In the genomic region with DNA sequence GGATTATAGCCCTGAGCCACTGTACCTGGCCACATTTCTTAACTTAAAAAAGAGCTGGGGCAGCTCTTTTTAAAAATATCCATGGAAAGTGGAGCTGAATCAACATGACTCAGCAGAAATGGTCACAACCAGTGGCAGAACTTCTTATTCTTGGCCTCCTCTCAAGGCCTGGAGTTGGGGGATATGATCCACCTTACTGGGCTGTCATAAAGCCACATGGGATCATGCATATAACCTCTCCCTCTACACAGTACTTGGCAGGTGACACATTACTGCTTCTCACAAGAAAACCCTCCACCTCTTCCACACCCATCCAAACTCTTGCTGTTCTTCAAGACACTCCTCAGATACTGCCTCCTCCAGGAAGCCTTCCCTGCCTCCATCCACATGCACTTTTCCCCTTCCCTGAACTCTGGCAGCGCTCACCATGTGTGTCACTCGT, we compare ENCODE assay signal across 16 cellular contexts.
DNase-seq lines count a peak whose midpoint lies in the region; ATAC-seq, FAIRE-seq and TF ChIP-seq lines count a peak whose summit lies in the region.
"Had no signal": no experiment of that assay in that cellular context is flagged by ENCODE, and none has a peak within 500 bp of the region (broad histone marks: within the 10 kb centered on the region; RNA-seq: fewer than 3 reads in every experiment).

No MANE protein-coding gene starts in this region.

- no peak overlapping the region for H2AFZ ChIP-seq in astrocyte (ENCODE audit: low read depth, low read length)
- no peak overlapping the region for H2AFZ ChIP-seq in hepatocyte
- H2AFZ ChIP-seq: parathyroid adenoma had no signal

- H3K36me3 ChIP-seq in astrocyte (ENCODE audit: insufficient read depth, low read length) (no peaks in the 10 kb centered on the region), hepatocyte (replicated peaks; ENCODE audit: insufficient read depth, low read depth) (no peaks in the 10 kb centered on the region), upper lobe of left lung (no peaks in the 10 kb centered on the region)
- no peaks in the 10 kb centered on the region for H3K36me3 ChIP-seq in effector memory CD4-positive, alpha-beta T cell (ENCODE audit: control insufficient read depth, insufficient read depth, low read length)
- H3K36me3 ChIP-seq: BE2C, esophagus squamous epithelium, uterus had no signal

- no peak for TF ChIP-seq EP300 in A549 (IDR thresholded peaks at IDR 0.05)
- no peak for TF ChIP-seq EP300 in upper lobe of left lung (IDR thresholded peaks at IDR 0.05)

- no peak for TF ChIP-seq CTCF in A549 (IDR thresholded peaks at IDR 0.05)
- no peak for TF ChIP-seq CTCF in astrocyte (IDR thresholded peaks at IDR 0.05; ENCODE audit: insufficient read depth, low read depth, low read length)
- TF ChIP-seq CTCF in hepatocyte (IDR thresholded peaks at IDR 0.05; ENCODE audit: poor library complexity) = no peak
- no peak for TF ChIP-seq CTCF in Calu3 (IDR thresholded peaks at IDR 0.05; ENCODE audit: unreplicated experiment)
- TF ChIP-seq CTCF in upper lobe of left lung (IDR thresholded peaks at IDR 0.05) = no peak

- H3K27me3 Mint-ChIP-seq in astrocyte (ENCODE audit: low read depth, unreplicated experiment) (peaks cover 4% of the 10 kb centered on the region), Calu3 (ENCODE audit: unreplicated experiment) (no peaks in the 10 kb centered on the region)

- no TSS peak for BruUV-seq in Calu3 (replicated peaks; lab: Mats Ljungman, UMichigan)

- 82% methylated on average over 2 of the region's 2 CpGs for WGBS in A549 (ENCODE audit: missing lambda C conversion rate)
- 81% methylated on average over 2 of the region's 2 CpGs for WGBS in hepatocyte (ENCODE audit: low lambda C conversion rate, missing lambda C conversion rate)
- WGBS in upper lobe of left lung, 2 donors = 58 to 69% methylated on average over 2 of the region's 2 CpGs

- H3K9ac ChIP-seq in astrocyte (ENCODE audit: low read length) = no peak overlapping the region
- H3K9ac ChIP-seq: parathyroid adenoma had no signal

- POLR2A ChIA-PET in A549 (lab: Yijun Ruan, JAX) = no interaction called here

- FAIRE-seq in A549 (lab: Jason Lieb, UNC) = no peak
- no peak for FAIRE-seq in astrocyte (lab: Jason Lieb, UNC)
- FAIRE-seq: colon had no signal

- H3K4me3 ChIP-seq in A549 (no peak overlapping the region), astrocyte (ENCODE audit: insufficient read depth, low read depth, low read length) (no peak overlapping the region), hepatocyte (no peak overlapping the region), upper lobe of left lung (no peak overlapping the region)
- no peak overlapping the region for H3K4me3 ChIP-seq in effector memory CD4-positive, alpha-beta T cell (ENCODE audit: insufficient read depth, low read depth, low read length, poor library complexity, severe bottlenecking)
- H3K4me3 ChIP-seq: esophagus squamous epithelium, uterus had no signal

- H4K20me1 ChIP-seq in astrocyte (ENCODE audit: insufficient read depth, low read length) = no peaks in the 10 kb centered on the region
- H4K20me1 ChIP-seq in hepatocyte (ENCODE audit: insufficient read depth, poor library complexity, severe bottlenecking) = no peaks in the 10 kb centered on the region

- CTCF ChIA-PET in A549 (lab: Yijun Ruan, JAX) = interaction anchor here (0.8 to 2.2 kb wide), 3 partner anchors 12 to 269 kb away, joined by 3 to 7 read pairs (median 4); no protein-coding TSS in a partner anchor
- CTCF ChIA-PET in Calu3 (lab: Charles Lee) = no interaction called here

- TF ChIP-seq RAD21 in A549 (conservative IDR thresholded peaks at IDR 0.05 in 1 of 2, IDR thresholded peaks at IDR 0.05 in 1 of 2) = no peak

- H3K4me1 Mint-ChIP-seq in astrocyte (ENCODE audit: low read depth, unreplicated experiment) (peaks cover 24% of the 10 kb centered on the region), Calu3 (ENCODE audit: low read depth, unreplicated experiment) (peaks cover 23% of the 10 kb centered on the region)

- H3K9me3 Mint-ChIP-seq in astrocyte (ENCODE audit: unreplicated experiment) (peaks cover 2% of the 10 kb centered on the region), Calu3 (ENCODE audit: low read depth, unreplicated experiment) (no peaks in the 10 kb centered on the region)

- H3K27me3 ChIP-seq in astrocyte (ENCODE audit: insufficient read depth, low read length) = no peaks in the 10 kb centered on the region
- H3K27me3 ChIP-seq in hepatocyte = no peaks in the 10 kb centered on the region
- H3K27me3 ChIP-seq in effector memory CD4-positive, alpha-beta T cell (replicated peaks; ENCODE audit: control insufficient read depth, insufficient read depth, low read length, poor library complexity, severe bottlenecking) = no peaks in the 10 kb centered on the region
- H3K27me3 ChIP-seq in upper lobe of left lung = no peaks in the 10 kb centered on the region
- H3K27me3 ChIP-seq: BE2C, esophagus squamous epithelium, uterus had no signal

- H3K27ac ChIP-seq in A549 = peak overlapping the region; percentile 94 to 95
- peak overlapping the region; percentile 22 for H3K27ac ChIP-seq in astrocyte (ENCODE audit: low read depth, low read length)
- H3K27ac ChIP-seq in hepatocyte = peak overlapping the region; percentile 56
- H3K27ac ChIP-seq in effector memory CD4-positive, alpha-beta T cell (ENCODE audit: insufficient read depth, low read length, poor library complexity, severe bottlenecking) = no peak overlapping the region
- H3K27ac ChIP-seq in upper lobe of left lung = peak overlapping the region in 1 of 4 donors; percentile 11
- H3K27ac ChIP-seq: parathyroid adenoma, uterus had no signal

- H3K9me2 ChIP-seq in hepatocyte (replicated peaks; ENCODE audit: insufficient read depth) = no peaks in the 10 kb centered on the region

- H3K27ac Mint-ChIP-seq in astrocyte (ENCODE audit: unreplicated experiment) (peak overlapping the region; percentile 73), Calu3 (ENCODE audit: unreplicated experiment) (no peak overlapping the region)

- peaks cover 6% of the 10 kb centered on the region; the same call in 1 of the 3 replicates for H3K9me3 ChIP-seq in A549
- H3K9me3 ChIP-seq in astrocyte (ENCODE audit: insufficient read depth, low read depth, low read length) = no peaks in the 10 kb centered on the region
- H3K9me3 ChIP-seq in hepatocyte (ENCODE audit: low read depth) = no peaks in the 10 kb centered on the region
- H3K9me3 ChIP-seq in effector memory CD4-positive, alpha-beta T cell (ENCODE audit: control insufficient read depth, low read length) = no peaks in the 10 kb centered on the region
- no peaks in the 10 kb centered on the region for H3K9me3 ChIP-seq in upper lobe of left lung
- H3K9me3 ChIP-seq: BE2C, esophagus squamous epithelium, uterus had no signal

- no peak for TF ChIP-seq POLR2A in A549 (IDR thresholded peaks at IDR 0.05; ENCODE audit: low read length)
- TF ChIP-seq POLR2A in upper lobe of left lung (IDR thresholded peaks at IDR 0.05) = no peak

- intact Hi-C loops in Calu3 (cut with micrococcal nuclease; ENCODE audit: unreplicated experiment) = no loop called here

- DNase-seq in A549 (ENCODE audit: low read depth in 1 of 2, low spot score in 1 of 2) (peak in 1 of 2 experiments; percentile 51), GM03348 (ENCODE audit: low spot score) (peak; percentile 31), astrocyte (ENCODE audit: low read depth) (peak; percentile 60), hepatocyte (ENCODE audit: low spot score) (no peak), Calu3 (no peak), upper lobe of left lung (no peak)
- no peak for DNase-seq in effector memory CD4-positive, alpha-beta T cell
- DNase-seq: activated naive CD4-positive, alpha-beta T cell treated with anti-CD3 and anti-CD28 coated beads, Interleukin-2, amount 50 U/mL, for 16 hours; BE2C; esophagus squamous epithelium; NCI-H510A treated with DMSO at 0.1 percent for 48 hours; uterus had no signal

- peak overlapping the region; percentile 70 for H3K4me2 ChIP-seq in A549
- peak overlapping the region; percentile 71 for H3K4me2 ChIP-seq in astrocyte (ENCODE audit: low read length)
- H3K4me2 ChIP-seq in hepatocyte = no peak overlapping the region

- H3K79me2 ChIP-seq in astrocyte (ENCODE audit: insufficient read depth, low read length) (no peaks in the 10 kb centered on the region), hepatocyte (no peaks in the 10 kb centered on the region)
- H3K79me2 ChIP-seq: parathyroid adenoma had no signal

- ATAC-seq in A549 (no peak), upper lobe of left lung (ENCODE audit: low FRiP score in 2 of 2) (no peak), HG03342 (IDR thresholded peaks at IDR 0.05; ENCODE audit: unreplicated experiment) (no peak)
- ATAC-seq: HCT116 had no signal

- peaks cover 41% of the 10 kb centered on the region for H3K4me1 ChIP-seq in A549
- peaks cover 28% of the 10 kb centered on the region for H3K4me1 ChIP-seq in astrocyte (ENCODE audit: insufficient read depth, low read length)
- peaks cover 29% of the 10 kb centered on the region for H3K4me1 ChIP-seq in hepatocyte (ENCODE audit: insufficient read depth)
- H3K4me1 ChIP-seq in effector memory CD4-positive, alpha-beta T cell (ENCODE audit: control insufficient read depth, insufficient read depth, low read length, poor library complexity, severe bottlenecking) = no peaks in the 10 kb centered on the region
- H3K4me1 ChIP-seq in upper lobe of left lung = peaks cover 23 to 27% (median 26%) of the 10 kb centered on the region in 4 donors
- H3K4me1 ChIP-seq: BE2C, parathyroid adenoma, uterus had no signal

- H3K4me3 Mint-ChIP-seq in astrocyte (ENCODE audit: unreplicated experiment) (peak overlapping the region; percentile 4), Calu3 (ENCODE audit: low read depth, unreplicated experiment) (no peak overlapping the region)

- H3K36me3 Mint-ChIP-seq in astrocyte (ENCODE audit: low read depth, unreplicated experiment) = peaks cover 3% of the 10 kb centered on the region
- no peaks in the 10 kb centered on the region for H3K36me3 Mint-ChIP-seq in Calu3 (ENCODE audit: insufficient read depth, unreplicated experiment)

TF ChIP-seq in A549, 52 proteins besides CTCF, POLR2A, EP300 and RAD21 (continues in another document):
- TF ChIP-seq NR3C1 (IDR thresholded peaks at IDR 0.05) (no peak), NFE2L2 (conservative IDR thresholded peaks at IDR 0.05; ENCODE audit: low read length) (peak; percentile 97), MAFK (IDR thresholded peaks at IDR 0.05; ENCODE audit: partially characterized antibody) (peak; percentile 99), HOXB5 (CRISPR knock-in tag; IDR thresholded peaks at IDR 0.05) (0 out of 2 replicates have a peak, but pooled peaks have one; percentile 23), ZFP36 (IDR thresholded peaks at IDR 0.05; ENCODE audit: borderline replicate concordance, partially characterized antibody) (peak; percentile 84), FOSL2 (IDR thresholded peaks at IDR 0.05) (no peak), FOSL2 (CRISPR knock-in tag; IDR thresholded peaks at IDR 0.05) (0 out of 2 replicates have a peak, but pooled peaks have one; percentile 9)

Comparison
In these comparisons a context has a peak if more than half of its experiments do, and no peak if none do; other contexts are left out.
1. DNase-seq: peak in GM03348 (single experiment) and astrocyte (single experiment); none in hepatocyte (single experiment), Calu3 (single experiment), effector memory CD4-positive, alpha-beta T cell (0 of 3) and upper lobe of left lung (0 of 2).